ENCODE assay signal across 21 cellular contexts in genomic region chr3:125440559-125440955, GRCh38.
DNase-seq lines count a peak whose midpoint lies in the region; ATAC-seq, FAIRE-seq and TF ChIP-seq lines count a peak whose summit lies in the region.
"Had no signal": no experiment of that assay in that cellular context is flagged by ENCODE, and none has a peak within 500 bp of the region (broad histone marks: within the 10 kb centered on the region; RNA-seq: fewer than 3 reads in every experiment).

No MANE protein-coding gene starts in this region.

- no peaks in the 10 kb centered on the region for H3K36me3 ChIP-seq in CD8-positive, alpha-beta memory T cell (ENCODE audit: insufficient read depth, low read length)
- H3K36me3 ChIP-seq in HEK293 (ENCODE audit: control insufficient read depth in 2 of 2, insufficient read depth in 1 of 2, low read length in 2 of 2) (peaks cover 0 to under 1% of the 10 kb centered on the region in 2 experiments; a peak in 2 of 3 replicates), GM12878 (ENCODE audit: control insufficient read depth in 2 of 2, insufficient read depth in 2 of 2, low read length in 1 of 2) (no peaks in the 10 kb centered on the region), right lobe of liver (no peaks in the 10 kb centered on the region)
- H3K36me3 ChIP-seq: brain microvascular endothelial cell had no signal

- RAD21 ChIA-PET in GM12878 (lab: Charles Lee; ENCODE audit: unreplicated experiment), result interaction anchor here (0.6 to 6.3 kb wide), 14 partner anchors 12 to 539 kb away, joined by 3 to 30 read pairs (median 4); no protein-coding TSS in a partner anchor

- no peak for TF ChIP-seq RAD21 in GM12878 (IDR thresholded peaks at IDR 0.05; ENCODE audit: insufficient read depth, low read depth, low read length)

- TF ChIP-seq CTCF in HEK293 (tag by site-specific recombination; IDR thresholded peaks at IDR 0.05) (no peak), GM12878 (IDR thresholded peaks at IDR 0.05 in 2 of 3, conservative IDR thresholded peaks at IDR 0.05 in 1 of 3; ENCODE audit: control insufficient read depth in 2 of 3, extremely low read depth in 1 of 3, insufficient read depth in 1 of 3, low read depth in 3 of 3, low read length in 3 of 3) (no peak), right lobe of liver (IDR thresholded peaks at IDR 0.05) (no peak), dorsolateral prefrontal cortex (IDR thresholded peaks at IDR 0.05 in 54 of 56, conservative IDR thresholded peaks at IDR 0.05 in 2 of 56; ENCODE audit: low read depth in 1 of 56, partially characterized antibody in 56 of 56) (no peak)

- no peaks in the 10 kb centered on the region for H3K9me3 ChIP-seq in CD8-positive, alpha-beta memory T cell (ENCODE audit: low read length)
- H3K9me3 ChIP-seq in HEK293 (ENCODE audit: control insufficient read depth, insufficient read depth, low read depth, low read length) (no peaks in the 10 kb centered on the region), GM12878 (replicated peaks; ENCODE audit: control insufficient read depth, insufficient read depth, low read length) (no peaks in the 10 kb centered on the region), right lobe of liver (no peaks in the 10 kb centered on the region)

- FAIRE-seq in GM12878 (lab: Jason Lieb, UNC) (no peak), frontal cortex (lab: Jason Lieb, UNC) (no peak)

- CTCF ChIA-PET in CD8-positive, alpha-beta memory T cell (lab: Charles Lee), result interaction anchor here (0.6 to 4.1 kb wide), 6 partner anchors 11 to 680 kb away, joined by 3 to 23 read pairs (median 4); no protein-coding TSS in a partner anchor
- CTCF ChIA-PET in HEK293 (lab: Yijun Ruan, JAX), result interaction anchor here (0.6 to 1.2 kb wide), 3 partner anchors 86 to 682 kb away, joined by 3 to 4 read pairs (median 3); no protein-coding TSS in a partner anchor
- CTCF ChIA-PET in GM12878 (lab: Yijun Ruan, JAX), result interaction anchor here (0.9 to 8.3 kb wide), 11 partner anchors 13 to 679 kb away, joined by 3 to 90 read pairs (median 4); no protein-coding TSS in a partner anchor

- H3K27me3 ChIP-seq in CD8-positive, alpha-beta memory T cell (ENCODE audit: insufficient read depth, low read length, poor library complexity, severe bottlenecking), result no peaks in the 10 kb centered on the region
- H3K27me3 ChIP-seq in GM12878 (replicated peaks in 1 of 2; ENCODE audit: control insufficient read depth in 2 of 2, insufficient read depth in 2 of 2, low read length in 1 of 2) (no peaks in the 10 kb centered on the region), right lobe of liver (no peaks in the 10 kb centered on the region), dorsolateral prefrontal cortex (no peaks in the 10 kb centered on the region)
- H3K27me3 ChIP-seq: BLaER1 treated with 17β-estradiol and CSF1 and Interleukin-3, amounts not matched to agents 10 nM and 100 nM; brain microvascular endothelial cell had no signal

- TF ChIP-seq POLR2A in GM12878 (IDR thresholded peaks at IDR 0.05; ENCODE audit: low read depth, low read length), result no peak
- no peak for TF ChIP-seq POLR2A in right lobe of liver (IDR thresholded peaks at IDR 0.05)

- intact Hi-C loops in GM12878 (cut with micrococcal nuclease; ENCODE audit: unreplicated experiment), result no loop called here
- intact Hi-C loops in right lobe of liver (cut with DNase I), result no loop called here
- intact Hi-C loops in dorsolateral prefrontal cortex (cut with DNase I), result no loop called here

- peaks cover 0 to 2% (median 2%) of the 10 kb centered on the region in 3 donors for H3K4me1 Mint-ChIP-seq in CD8-positive, alpha-beta memory T cell
- H3K4me1 Mint-ChIP-seq in immature natural killer cell, result no peaks in the 10 kb centered on the region
- H3K4me1 Mint-ChIP-seq: IgD-negative memory B cell; stimulated activated memory B cell treated with anti-CD40 and anti-IgM and Interleukin-4, amounts not matched to agents 10 μg/mL and 1 μg/mL and 100 μg/mL, for 72 hours had no signal

- no peaks in the 10 kb centered on the region for H4K20me1 ChIP-seq in GM12878 (ENCODE audit: control insufficient read depth, insufficient read depth)
- H4K20me1 ChIP-seq: BLaER1 treated with 17β-estradiol and CSF1 and Interleukin-3, amounts not matched to agents 10 nM and 100 nM had no signal

- no peak overlapping the region for H3K9ac ChIP-seq in GM12878 (ENCODE audit: control insufficient read depth, insufficient read depth, low read length)
- H3K9ac ChIP-seq: BLaER1 treated with 17β-estradiol and CSF1 and Interleukin-3, amounts not matched to agents 10 nM and 100 nM; GM23248 had no signal

- POLR2A ChIA-PET in CD8-positive, alpha-beta memory T cell (lab: Charles Lee), result no interaction called here
- POLR2A ChIA-PET in HEK293 (lab: Yijun Ruan, JAX) (interaction anchor here (0.8 kb wide), 1 partner anchor 66 kb away, joined by 4 read pairs; no protein-coding TSS in a partner anchor), GM12878 (lab: Charles Lee) (no interaction called here)

- H3K4me2 ChIP-seq in GM12878 (ENCODE audit: control insufficient read depth, insufficient read depth), result no peak overlapping the region
- H3K4me2 ChIP-seq: BLaER1 treated with 17β-estradiol and CSF1 and Interleukin-3, amounts not matched to agents 10 nM and 100 nM had no signal

- no peak overlapping the region for H3K4me3 Mint-ChIP-seq in CD8-positive, alpha-beta memory T cell
- H3K4me3 Mint-ChIP-seq in immature natural killer cell, result no peak overlapping the region
- H3K4me3 Mint-ChIP-seq: IgD-negative memory B cell; stimulated activated memory B cell treated with anti-CD40 and anti-IgM and Interleukin-4, amounts not matched to agents 10 μg/mL and 1 μg/mL and 100 μg/mL, for 72 hours; T-cell had no signal

- no TSS peak for BruUV-seq in GM12878 (replicated peaks; lab: Mats Ljungman, UMichigan)

- no peak for TF ChIP-seq EP300 in GM12878 (IDR thresholded peaks at IDR 0.05; ENCODE audit: borderline replicate concordance in 1 of 2, control insufficient read depth in 1 of 2, low read depth in 2 of 2, low read length in 2 of 2)

- WGBS in GM12878 (ENCODE audit: insufficient coverage, insufficient replicate concordance, low lambda C conversion rate, missing lambda C conversion rate), result 67% methylated on average over 3 of the region's 3 CpGs
- 0% methylated on average over 1 of the region's 3 CpGs for WGBS in right lobe of liver (ENCODE audit: insufficient coverage, low coverage, low lambda C conversion rate, missing lambda C conversion rate)

- ATAC-seq in GM12878, result peak; percentile 41; the same call in 1 of the 3 replicates
- peak; percentile 68 to 85 (median 81) for ATAC-seq in right lobe of liver
- ATAC-seq: activated CD4-positive, CD25-positive, alpha-beta regulatory T cell treated with anti-CD3 and anti-CD28 coated beads, Interleukin-2, amount 50 U/mL, for 24 hours; stimulated activated memory B cell treated with anti-CD40 and anti-IgM and Interleukin-4, amounts not matched to agents 10 μg/mL and 1 μg/mL and 100 μg/mL, for 72 hours had no signal

- peaks cover 4 to 13% (median 10%) of the 10 kb centered on the region in 3 donors for H3K36me3 Mint-ChIP-seq in CD8-positive, alpha-beta memory T cell
- peaks cover 3 to 15% (median 10%) of the 10 kb centered on the region in 3 donors for H3K36me3 Mint-ChIP-seq in immature natural killer cell
- H3K36me3 Mint-ChIP-seq: IgD-negative memory B cell had no signal

- no peaks in the 10 kb centered on the region for H3K4me1 ChIP-seq in CD8-positive, alpha-beta memory T cell (ENCODE audit: insufficient read depth, low read length)
- no peaks in the 10 kb centered on the region for H3K4me1 ChIP-seq in HEK293 (ENCODE audit: control insufficient read depth, insufficient read depth, low read length)
- H3K4me1 ChIP-seq in GM12878 (ENCODE audit: control insufficient read depth, insufficient read depth, low read length), result no peaks in the 10 kb centered on the region
- peaks cover 0 to 39% (median 17%) of the 10 kb centered on the region in 4 donors for H3K4me1 ChIP-seq in right lobe of liver

- H3K27ac ChIP-seq in CD8-positive, alpha-beta memory T cell (ENCODE audit: low read depth, low read length), result peak overlapping the region; percentile 24
- no peak overlapping the region for H3K27ac ChIP-seq in HEK293 (ENCODE audit: extremely low read depth, low read depth, low read length)
- no peak overlapping the region for H3K27ac ChIP-seq in GM12878 (ENCODE audit: control insufficient read depth, insufficient read depth)
- peak overlapping the region in 2 of 3 donors; percentile 31 to 51 for H3K27ac ChIP-seq in right lobe of liver
- no peak overlapping the region for H3K27ac ChIP-seq in dorsolateral prefrontal cortex
- H3K27ac ChIP-seq: BLaER1 treated with 17β-estradiol and CSF1 and Interleukin-3, amounts not matched to agents 10 nM and 100 nM; brain microvascular endothelial cell; GM23248 had no signal

- in situ Hi-C loops in GM12878 (cut with MboI), result loop anchor here (25.0 kb wide), 1 partner anchor 453 kb away; no protein-coding TSS in a partner anchor

- H3K4me3 ChIP-seq in CD8-positive, alpha-beta memory T cell (ENCODE audit: low read length), result no peak overlapping the region
- H3K4me3 ChIP-seq in HEK293 (ENCODE audit: low read depth, low read length), result no peak overlapping the region
- no peak overlapping the region for H3K4me3 ChIP-seq in GM12878
- H3K4me3 ChIP-seq in right lobe of liver, result no peak overlapping the region
- H3K4me3 ChIP-seq in dorsolateral prefrontal cortex, result no peak overlapping the region
- H3K4me3 ChIP-seq: BLaER1 treated with 17β-estradiol and CSF1 and Interleukin-3, amounts not matched to agents 10 nM and 100 nM; GM23248 had no signal

- H3K27me3 Mint-ChIP-seq in CD8-positive, alpha-beta memory T cell, result no peaks in the 10 kb centered on the region
- no peaks in the 10 kb centered on the region for H3K27me3 Mint-ChIP-seq in immature natural killer cell (ENCODE audit: low read depth in 3 of 3)
- H3K27me3 Mint-ChIP-seq: IgD-negative memory B cell; stimulated activated memory B cell treated with anti-CD40 and anti-IgM and Interleukin-4, amounts not matched to agents 10 μg/mL and 1 μg/mL and 100 μg/mL, for 72 hours; T-cell had no signal

- H3K9me3 Mint-ChIP-seq in CD8-positive, alpha-beta memory T cell, result peaks cover 0 to 7% (median 7%) of the 10 kb centered on the region in 5 donors
- peaks cover 0 to 3% (median 0%) of the 10 kb centered on the region in 6 donors for H3K9me3 Mint-ChIP-seq in immature natural killer cell
- H3K9me3 Mint-ChIP-seq: T-cell had no signal

- DNase-seq in CD8-positive, alpha-beta memory T cell, result no peak
- DNase-seq in GM12878 (ENCODE audit: low read depth, low spot score) (no peak), right lobe of liver (peak; percentile 77 to 82 (median 80)), frontal cortex (ENCODE audit: low spot score in 2 of 2) (no peak), NCI-H1092 (lab: John Stamatoyannopoulos, UW) (no peak), dorsolateral prefrontal cortex (no peak), immature natural killer cell (no peak)
- DNase-seq: activated CD8-positive, alpha-beta memory T cell treated with anti-CD3 and anti-CD28 coated beads, Interleukin-2, amount 50 U/mL, for 4 hours; activated naive CD4-positive, alpha-beta T cell treated with Interleukin-2 at 50 U/mL for 16 hours; brain microvascular endothelial cell; effector CD4-positive, alpha-beta T cell; GM23248; mesenchymal stem cell; NCI-H1105; NCI-H345; T-cell had no signal

- H3K79me2 ChIP-seq in GM12878 (ENCODE audit: control insufficient read depth, insufficient read depth, low read length), result no peaks in the 10 kb centered on the region

- H3K27ac Mint-ChIP-seq in CD8-positive, alpha-beta memory T cell, result no peak overlapping the region
- H3K27ac Mint-ChIP-seq in immature natural killer cell, result peak overlapping the region in 1 of 6 donors; percentile 12
- H3K27ac Mint-ChIP-seq: IgD-negative memory B cell; stimulated activated memory B cell treated with anti-CD40 and anti-IgM and Interleukin-4, amounts not matched to agents 10 μg/mL and 1 μg/mL and 100 μg/mL, for 72 hours; T-cell had no signal

- no peak overlapping the region for H2AFZ ChIP-seq in GM12878 (ENCODE audit: control insufficient read depth, low read depth, low read length)
- H2AFZ ChIP-seq: GM23248 had no signal

- SMC1A ChIA-PET in GM12878 (lab: Charles Lee; ENCODE audit: uncharacterized antibody, unreplicated experiment), result interaction anchor here (0.5 to 10.6 kb wide), 19 partner anchors 9 to 679 kb away, joined by 3 to 61 read pairs (median 3); no protein-coding TSS in a partner anchor

Comparison
In these comparisons a context has a peak if more than half of its experiments do, and no peak if none do; other contexts are left out.
1. DNase-seq: peak in right lobe of liver (3 of 3); none in CD8-positive, alpha-beta memory T cell (0 of 5), GM12878 (single experiment), frontal cortex (0 of 2), NCI-H1092 (single experiment), dorsolateral prefrontal cortex (0 of 10) and immature natural killer cell (0 of 3).
2. H3K27ac ChIP-seq: peak in CD8-positive, alpha-beta memory T cell (single experiment) and right lobe of liver (2 of 3); none in HEK293 (single experiment), GM12878 (single experiment) and dorsolateral prefrontal cortex (0 of 59).